In the genomic region with DNA sequence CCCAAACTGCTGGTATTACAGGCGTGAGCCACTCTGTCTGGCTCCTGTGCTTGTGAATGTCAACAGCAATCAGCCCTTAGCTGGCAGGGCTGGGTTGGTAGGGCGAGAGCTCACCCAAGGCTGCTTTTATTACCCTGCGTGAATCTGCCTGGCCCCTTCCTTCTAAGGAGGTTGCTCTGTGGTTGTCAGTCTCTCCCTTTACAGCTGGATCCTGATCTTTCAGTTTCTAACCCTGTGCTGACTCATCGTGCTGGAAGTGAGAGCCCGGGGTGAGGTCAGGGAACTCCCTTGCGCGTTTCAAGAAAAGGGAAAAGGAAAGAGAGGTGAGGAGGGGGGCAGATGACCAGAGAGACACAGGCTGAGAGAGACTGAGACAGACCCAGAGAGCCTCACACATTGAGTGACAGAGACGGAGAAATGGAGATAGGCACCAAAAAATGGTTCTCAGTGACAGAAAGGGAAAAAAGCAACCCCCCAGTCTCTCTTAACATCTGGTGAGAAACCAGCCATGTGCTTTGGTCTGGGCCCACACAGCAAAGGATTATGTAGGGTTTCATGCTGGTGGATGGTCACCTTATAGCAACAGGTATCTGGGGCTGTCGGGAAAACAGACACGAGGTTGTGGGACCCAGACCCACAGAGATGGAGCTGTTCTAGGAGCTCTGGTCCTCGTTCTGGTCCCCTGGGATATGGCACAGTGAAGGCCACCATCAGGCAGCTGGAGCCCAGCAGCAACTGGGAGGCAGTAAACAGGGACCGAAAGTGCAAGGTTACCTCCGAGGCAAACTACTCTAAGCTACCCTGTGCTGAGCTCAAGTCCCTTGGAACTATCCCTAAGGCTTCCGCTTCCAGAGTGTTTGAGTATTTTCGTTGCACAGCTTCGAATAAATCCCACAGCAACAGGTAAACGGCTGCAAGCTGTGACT, we compare ENCODE assay signal across 8 cellular contexts. TPM values are rescaled to one million over a fixed set of nuclear protein-coding genes. Genes with fewer than 3 reads are reported as not detected.
DNase-seq lines count a peak whose midpoint lies in the region; ATAC-seq and TF ChIP-seq lines count a peak whose summit lies in the region.

No MANE protein-coding gene starts in this region.

- no peak overlapping the region for H3K9ac ChIP-seq in Karpas-422 (ENCODE audit: low read length)

- WGBS in hepatocyte (ENCODE audit: low lambda C conversion rate, missing lambda C conversion rate), result 58% methylated on average over 17 of the region's 17 CpGs

- peak; percentile 68 for ATAC-seq in activated CD8-positive, alpha-beta memory T cell treated with anti-CD3 and anti-CD28 coated beads, Interleukin-2, amount 10 ng/mL, durations not matched to agents 7 days and 5 days
- ATAC-seq in activated naive CD8-positive, alpha-beta T cell treated with anti-CD3 and anti-CD28 coated beads, Interleukin-2, amount 10 ng/mL, durations not matched to agents 7 days and 5 days (ENCODE audit: low read depth), result peak; percentile 62
- no peak for ATAC-seq in HG03139 (IDR thresholded peaks at IDR 0.05; ENCODE audit: unreplicated experiment)

- H3K9me3 Mint-ChIP-seq in activated CD8-positive, alpha-beta memory T cell treated with anti-CD3 and anti-CD28 coated beads, Interleukin-2, amount 10 ng/mL, durations not matched to agents 7 days and 5 days (ENCODE audit: low read depth), result no peaks in the 10 kb centered on the region
- H3K9me3 Mint-ChIP-seq in activated naive CD8-positive, alpha-beta T cell treated with anti-CD3 and anti-CD28 coated beads, Interleukin-2, amount 10 ng/mL, durations not matched to agents 7 days and 5 days, result no peaks in the 10 kb centered on the region

- H3K36me3 ChIP-seq in Karpas-422 (ENCODE audit: insufficient read depth, low read length) (no peaks in the 10 kb centered on the region), hepatocyte (replicated peaks; ENCODE audit: insufficient read depth, low read depth) (no peaks in the 10 kb centered on the region)

- H3K79me2 ChIP-seq in Karpas-422 (ENCODE audit: low read length), result no peaks in the 10 kb centered on the region
- H3K79me2 ChIP-seq in hepatocyte, result peaks cover 3% of the 10 kb centered on the region

- H3K27me3 ChIP-seq in Karpas-422 (ENCODE audit: low read length) (no peaks in the 10 kb centered on the region), hepatocyte (no peaks in the 10 kb centered on the region)

- H3K4me3 ChIP-seq in Karpas-422 (ENCODE audit: low read length) (no peak overlapping the region), hepatocyte (no peak overlapping the region)

- H3K9me3 ChIP-seq in Karpas-422 (ENCODE audit: low read length), result no peaks in the 10 kb centered on the region
- H3K9me3 ChIP-seq in hepatocyte (ENCODE audit: low read depth), result no peaks in the 10 kb centered on the region

- TF ChIP-seq CTCF in hepatocyte (IDR thresholded peaks at IDR 0.05; ENCODE audit: poor library complexity), result no peak

- H3K27ac ChIP-seq in Karpas-422 (ENCODE audit: low read length) (no peak overlapping the region), hepatocyte (peak overlapping the region; percentile 97)

- POLR2A ChIA-PET in activated naive CD8-positive, alpha-beta T cell treated with anti-CD3 and anti-CD28 coated beads, Interleukin-2, amount 10 ng/mL, durations not matched to agents 7 days and 5 days (lab: Charles Lee), result interaction anchor here (0.6 to 1.6 kb wide), 3 partner anchors 14 to 25 kb away, joined by 3 to 4 read pairs (median 3); a partner anchor contains a TSS

- no peaks in the 10 kb centered on the region for H3K9me2 ChIP-seq in Karpas-422 (replicated peaks; ENCODE audit: insufficient read depth, low read length)
- H3K9me2 ChIP-seq in hepatocyte (replicated peaks; ENCODE audit: insufficient read depth), result no peaks in the 10 kb centered on the region

- no peak overlapping the region for H3K4me3 Mint-ChIP-seq in activated CD8-positive, alpha-beta memory T cell treated with anti-CD3 and anti-CD28 coated beads, Interleukin-2, amount 10 ng/mL, durations not matched to agents 7 days and 5 days
- H3K4me3 Mint-ChIP-seq in activated naive CD8-positive, alpha-beta T cell treated with anti-CD3 and anti-CD28 coated beads, Interleukin-2, amount 10 ng/mL, durations not matched to agents 7 days and 5 days, result no peak overlapping the region

- CTCF ChIA-PET in activated CD8-positive, alpha-beta memory T cell treated with anti-CD3 and anti-CD28 coated beads, Interleukin-2, amount 10 ng/mL, durations not matched to agents 7 days and 5 days (lab: Charles Lee), result interaction anchor here (1.2 to 1.5 kb wide), 4 partner anchors 25 to 499 kb away, joined by 3 to 5 read pairs (median 4); no protein-coding TSS in a partner anchor

- H4K20me1 ChIP-seq in Karpas-422 (ENCODE audit: insufficient read depth, low read depth, low read length) (no peaks in the 10 kb centered on the region), hepatocyte (ENCODE audit: insufficient read depth, poor library complexity, severe bottlenecking) (no peaks in the 10 kb centered on the region)

- peaks cover 35% of the 10 kb centered on the region for H3K4me1 Mint-ChIP-seq in activated CD8-positive, alpha-beta memory T cell treated with anti-CD3 and anti-CD28 coated beads, Interleukin-2, amount 10 ng/mL, durations not matched to agents 7 days and 5 days
- peaks cover 35% of the 10 kb centered on the region for H3K4me1 Mint-ChIP-seq in activated naive CD8-positive, alpha-beta T cell treated with anti-CD3 and anti-CD28 coated beads, Interleukin-2, amount 10 ng/mL, durations not matched to agents 7 days and 5 days

- peak overlapping the region; percentile 25 for H3K27ac Mint-ChIP-seq in activated CD8-positive, alpha-beta memory T cell treated with anti-CD3 and anti-CD28 coated beads, Interleukin-2, amount 10 ng/mL, durations not matched to agents 7 days and 5 days
- H3K27ac Mint-ChIP-seq in activated naive CD8-positive, alpha-beta T cell treated with anti-CD3 and anti-CD28 coated beads, Interleukin-2, amount 10 ng/mL, durations not matched to agents 7 days and 5 days, result peak overlapping the region; percentile 27

- DNase-seq in activated CD8-positive, alpha-beta memory T cell treated with anti-CD3 and anti-CD28 coated beads, Interleukin-2, amount 10 ng/mL, durations not matched to agents 7 days and 5 days, result peak; percentile 59
- DNase-seq in activated CD8-positive, alpha-beta memory T cell treated with anti-CD3 and anti-CD28 coated beads, Interleukin-2, amount 50 U/mL, for 48 hours, result no peak
- DNase-seq in Karpas-422 (no peak), hepatocyte (ENCODE audit: low spot score) (peak; percentile 85), NCI-H2029 (lab: John Stamatoyannopoulos, UW) (no peak)
- no peak for DNase-seq in activated naive CD8-positive, alpha-beta T cell treated with anti-CD3 and anti-CD28 coated beads, Interleukin-2, amount 10 ng/mL, durations not matched to agents 7 days and 5 days
- peak; percentile 26 for DNase-seq in stimulated activated CD4-positive, alpha-beta T cell treated with anti-CD3 and anti-CD28 coated beads, Interleukin-4, amount 100 ng/mL, for 24 hours

- H3K27me3 Mint-ChIP-seq in activated CD8-positive, alpha-beta memory T cell treated with anti-CD3 and anti-CD28 coated beads, Interleukin-2, amount 10 ng/mL, durations not matched to agents 7 days and 5 days, result no peaks in the 10 kb centered on the region
- H3K27me3 Mint-ChIP-seq in activated naive CD8-positive, alpha-beta T cell treated with anti-CD3 and anti-CD28 coated beads, Interleukin-2, amount 10 ng/mL, durations not matched to agents 7 days and 5 days, result peaks cover 10% of the 10 kb centered on the region

- H2AFZ ChIP-seq in Karpas-422 (ENCODE audit: low read length) (no peak overlapping the region), hepatocyte (no peak overlapping the region)

- H3K4me2 ChIP-seq in Karpas-422 (ENCODE audit: low read depth, low read length, poor library complexity, severe bottlenecking) (peak overlapping the region; percentile 15), hepatocyte (peak overlapping the region; percentile 97)

- H3K4me1 ChIP-seq in Karpas-422 (ENCODE audit: low read length), result peaks cover 37% of the 10 kb centered on the region
- peaks cover 39% of the 10 kb centered on the region for H3K4me1 ChIP-seq in hepatocyte (ENCODE audit: insufficient read depth)

- H3K36me3 Mint-ChIP-seq in activated CD8-positive, alpha-beta memory T cell treated with anti-CD3 and anti-CD28 coated beads, Interleukin-2, amount 10 ng/mL, durations not matched to agents 7 days and 5 days, result no peaks in the 10 kb centered on the region
- no peaks in the 10 kb centered on the region for H3K36me3 Mint-ChIP-seq in activated naive CD8-positive, alpha-beta T cell treated with anti-CD3 and anti-CD28 coated beads, Interleukin-2, amount 10 ng/mL, durations not matched to agents 7 days and 5 days

RNA-seq across cellular contexts. Expression of a gene that starts 2.5 kb away (rescaled TPM):
- under 1 TPM; 0.19 to 0.41 TPM for total RNA-seq in activated CD8-positive, alpha-beta memory T cell treated with anti-CD3 and anti-CD28 coated beads, Interleukin-2, amount 10 ng/mL, durations not matched to agents 7 days and 5 days
- 0.18 and 0.93 TPM in 2 replicates for total RNA-seq in Karpas-422 (2014; rRNA removed; shearing (Covaris generic); ENCODE audit: low replicate concordance)
- under 1 TPM; 0.28 to 0.94 TPM for total RNA-seq in activated naive CD8-positive, alpha-beta T cell treated with anti-CD3 and anti-CD28 coated beads, Interleukin-2, amount 10 ng/mL, durations not matched to agents 7 days and 5 days
- 26.2 and 28.8 TPM in 2 replicates for total RNA-seq in hepatocyte
- 35.5 and 39.3 TPM in 2 replicates for polyA plus RNA-seq in hepatocyte

RNA-seq across cellular contexts. Expression of a gene that starts 17.8 kb away (rescaled TPM):
- total RNA-seq in activated CD8-positive, alpha-beta memory T cell treated with anti-CD3 and anti-CD28 coated beads, Interleukin-2, amount 10 ng/mL, durations not matched to agents 7 days and 5 days, result 10 to 100 TPM; 56.2 to 91.5 TPM
- 93.6 and 110 TPM in 2 replicates for total RNA-seq in Karpas-422 (2014; rRNA removed; shearing (Covaris generic); ENCODE audit: low replicate concordance)
- total RNA-seq in activated naive CD8-positive, alpha-beta T cell treated with anti-CD3 and anti-CD28 coated beads, Interleukin-2, amount 10 ng/mL, durations not matched to agents 7 days and 5 days, result 10 to 100 TPM; 51.2 to 57.1 TPM
- 42.4 and 45.8 TPM in 2 replicates for total RNA-seq in hepatocyte
- 54.7 and 59.5 TPM in 2 replicates for polyA plus RNA-seq in hepatocyte

RNA-seq across cellular contexts. Expression of a gene that starts 26.1 kb away (rescaled TPM):
- total RNA-seq in activated CD8-positive, alpha-beta memory T cell treated with anti-CD3 and anti-CD28 coated beads, Interleukin-2, amount 10 ng/mL, durations not matched to agents 7 days and 5 days, result 1 to 10 TPM; 3.8 to 5.0 TPM
- 0.97 and 1.2 TPM in 2 replicates for total RNA-seq in Karpas-422 (2014; rRNA removed; shearing (Covaris generic); ENCODE audit: low replicate concordance)
- 1 to 10 TPM; 1.5 to 2.4 TPM for total RNA-seq in activated naive CD8-positive, alpha-beta T cell treated with anti-CD3 and anti-CD28 coated beads, Interleukin-2, amount 10 ng/mL, durations not matched to agents 7 days and 5 days
- 1.4 and 3.1 TPM in 2 replicates for total RNA-seq in hepatocyte
- polyA plus RNA-seq in hepatocyte, result 5.5 and 5.8 TPM in 2 replicates

RNA-seq across cellular contexts. Expression of a gene that starts 35.1 kb away (rescaled TPM):
- total RNA-seq in activated CD8-positive, alpha-beta memory T cell treated with anti-CD3 and anti-CD28 coated beads, Interleukin-2, amount 10 ng/mL, durations not matched to agents 7 days and 5 days, result not detected
- total RNA-seq in Karpas-422 (2014; rRNA removed; shearing (Covaris generic); ENCODE audit: low replicate concordance), result not detected in 2 replicates
- under 1 TPM; 0.44 to 0.68 TPM for total RNA-seq in activated naive CD8-positive, alpha-beta T cell treated with anti-CD3 and anti-CD28 coated beads, Interleukin-2, amount 10 ng/mL, durations not matched to agents 7 days and 5 days
- total RNA-seq in hepatocyte, result 11.4 and 13.0 TPM in 2 replicates
- polyA plus RNA-seq in hepatocyte, result 17.1 and 25.5 TPM in 2 replicates

RNA-seq across cellular contexts. Expression of a gene that starts 58.2 kb away (rescaled TPM):
- total RNA-seq in activated CD8-positive, alpha-beta memory T cell treated with anti-CD3 and anti-CD28 coated beads, Interleukin-2, amount 10 ng/mL, durations not matched to agents 7 days and 5 days, result 10 to 100 TPM in 1 of 2 experiments, 1 to 10 TPM in 1; 9.2 to 11.6 TPM
- total RNA-seq in Karpas-422 (2014; rRNA removed; shearing (Covaris generic); ENCODE audit: low replicate concordance), result 6.3 and 11.2 TPM in 2 replicates
- total RNA-seq in activated naive CD8-positive, alpha-beta T cell treated with anti-CD3 and anti-CD28 coated beads, Interleukin-2, amount 10 ng/mL, durations not matched to agents 7 days and 5 days, result 10 to 100 TPM; 10.5 to 12.8 TPM
- 7.7 and 10.4 TPM in 2 replicates for total RNA-seq in hepatocyte
- 7.9 and 11.2 TPM in 2 replicates for polyA plus RNA-seq in hepatocyte

Comparison
In these comparisons a context has a peak if more than half of its experiments do, and no peak if none do; other contexts are left out.
1. DNase-seq: peak in activated CD8-positive, alpha-beta memory T cell treated with anti-CD3 and anti-CD28 coated beads, Interleukin-2, amount 10 ng/mL, durations not matched to agents 7 days and 5 days (single experiment), hepatocyte (single experiment) and stimulated activated CD4-positive, alpha-beta T cell treated with anti-CD3 and anti-CD28 coated beads, Interleukin-4, amount 100 ng/mL, for 24 hours (single experiment); none in activated CD8-positive, alpha-beta memory T cell treated with anti-CD3 and anti-CD28 coated beads, Interleukin-2, amount 50 U/mL, for 48 hours (single experiment), Karpas-422 (single experiment), activated naive CD8-positive, alpha-beta T cell treated with anti-CD3 and anti-CD28 coated beads, Interleukin-2, amount 10 ng/mL, durations not matched to agents 7 days and 5 days (single experiment) and NCI-H2029 (single experiment).
2. RNA of a gene that starts 2.5 kb away (total RNA-seq): 26.2 to 28.8 TPM in hepatocyte; 0.28 to 0.94 TPM in activated naive CD8-positive, alpha-beta T cell treated with anti-CD3 and anti-CD28 coated beads, Interleukin-2, amount 10 ng/mL, durations not matched to agents 7 days and 5 days, 0.18 to 0.93 TPM in Karpas-422 and 0.19 to 0.41 TPM in activated CD8-positive, alpha-beta memory T cell treated with anti-CD3 and anti-CD28 coated beads, Interleukin-2, amount 10 ng/mL, durations not matched to agents 7 days and 5 days; every median in the first group is over 10 times any median in the second.